ENCODE assay signal across 9 cellular contexts in the genomic region with DNA sequence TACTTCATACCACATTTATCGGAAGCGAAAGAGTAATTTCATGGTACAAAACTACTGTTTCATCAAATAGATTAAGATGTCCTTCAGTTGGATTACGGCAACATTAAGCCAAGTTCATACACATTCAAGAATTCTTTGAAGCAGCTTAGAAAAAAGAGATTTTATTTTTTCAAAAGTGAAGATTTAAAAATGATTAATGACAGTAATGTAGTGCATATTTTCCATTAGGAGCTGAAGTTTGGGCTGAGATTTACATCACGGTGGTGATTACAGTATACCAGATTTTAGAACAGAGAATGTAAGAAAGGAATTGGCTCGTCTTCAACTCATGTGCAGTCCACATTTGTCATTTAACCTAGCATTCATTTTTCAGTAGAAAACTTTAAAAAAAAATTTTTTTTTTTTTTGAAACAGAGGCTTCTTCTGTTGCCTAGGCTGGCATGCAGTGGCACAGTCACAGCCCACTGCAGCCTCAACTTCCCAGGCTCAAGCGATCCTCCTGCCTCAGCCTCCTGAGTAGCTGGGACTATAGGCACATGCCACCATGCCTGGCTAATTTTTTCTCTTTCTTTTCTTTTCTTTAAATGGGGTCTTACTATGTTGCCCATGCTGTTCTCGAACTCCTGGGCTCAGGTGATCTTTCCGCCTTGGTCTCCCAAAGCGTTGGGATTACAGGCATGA. TPM values are rescaled to one million over a fixed set of nuclear protein-coding genes. Genes with fewer than 3 reads are reported as not detected.
DNase-seq lines count a peak whose midpoint lies in the region; ATAC-seq and TF ChIP-seq lines count a peak whose summit lies in the region.
"Had no signal": no experiment of that assay in that cellular context is flagged by ENCODE, and none has a peak within 500 bp of the region (broad histone marks: within the 10 kb centered on the region; RNA-seq: fewer than 3 reads in every experiment).

No MANE protein-coding gene starts in this region.

- peaks cover 65% of the 10 kb centered on the region for H3K79me2 ChIP-seq in fibroblast of lung (ENCODE audit: control insufficient read depth, insufficient read depth, low read length)

- H2AFZ ChIP-seq in fibroblast of lung (ENCODE audit: low read length): no peak overlapping the region

- peak overlapping the region; percentile 91 for H3K4me3 Mint-ChIP-seq in activated T-cell treated with anti-CD3 and anti-CD28 coated beads, Interleukin-2, amount 50 U/mL, for 24 hours
- H3K4me3 Mint-ChIP-seq in activated CD4-positive, alpha-beta memory T cell treated with anti-CD3 and anti-CD28 coated beads, Interleukin-2, amount 10 ng/mL, durations not matched to agents 7 days and 5 days: peak overlapping the region; percentile 96
- peak overlapping the region; percentile 92 to 93 for H3K4me3 Mint-ChIP-seq in stimulated activated naive B cell treated with anti-CD40 and anti-IgM and Interleukin-4, amounts not matched to agents 10 μg/mL and 1 μg/mL and 100 μg/mL, for 72 hours

- peaks cover 13% of the 10 kb centered on the region for H3K4me1 ChIP-seq in fibroblast of lung (ENCODE audit: control insufficient read depth, extremely low read depth, insufficient read depth, low read length)

- peaks cover 8% of the 10 kb centered on the region for H3K36me3 Mint-ChIP-seq in activated T-cell treated with anti-CD3 and anti-CD28 coated beads, Interleukin-2, amount 50 U/mL, for 24 hours (ENCODE audit: low read depth)
- H3K36me3 Mint-ChIP-seq in activated CD4-positive, alpha-beta memory T cell treated with anti-CD3 and anti-CD28 coated beads, Interleukin-2, amount 10 ng/mL, durations not matched to agents 7 days and 5 days (ENCODE audit: low read depth): peaks cover 15% of the 10 kb centered on the region
- peaks cover 6 to 14% of the 10 kb centered on the region in 2 donors for H3K36me3 Mint-ChIP-seq in stimulated activated naive B cell treated with anti-CD40 and anti-IgM and Interleukin-4, amounts not matched to agents 10 μg/mL and 1 μg/mL and 100 μg/mL, for 72 hours

- H3K9ac ChIP-seq in fibroblast of lung (ENCODE audit: insufficient read depth, low read length): no peak overlapping the region

- H3K27ac ChIP-seq in fibroblast of lung (ENCODE audit: insufficient read depth, low read length): peak overlapping the region; percentile 81

- peak overlapping the region; percentile 71 for H3K27ac Mint-ChIP-seq in activated T-cell treated with anti-CD3 and anti-CD28 coated beads, Interleukin-2, amount 50 U/mL, for 24 hours
- peak overlapping the region; percentile 21 for H3K27ac Mint-ChIP-seq in activated CD4-positive, alpha-beta memory T cell treated with anti-CD3 and anti-CD28 coated beads, Interleukin-2, amount 10 ng/mL, durations not matched to agents 7 days and 5 days
- H3K27ac Mint-ChIP-seq in stimulated activated naive B cell treated with anti-CD40 and anti-IgM and Interleukin-4, amounts not matched to agents 10 μg/mL and 1 μg/mL and 100 μg/mL, for 72 hours: peak overlapping the region; percentile 91

- H3K9me3 Mint-ChIP-seq in activated T-cell treated with anti-CD3 and anti-CD28 coated beads, Interleukin-2, amount 50 U/mL, for 24 hours: no peaks in the 10 kb centered on the region
- H3K9me3 Mint-ChIP-seq in activated CD4-positive, alpha-beta memory T cell treated with anti-CD3 and anti-CD28 coated beads, Interleukin-2, amount 10 ng/mL, durations not matched to agents 7 days and 5 days: no peaks in the 10 kb centered on the region
- no peaks in the 10 kb centered on the region for H3K9me3 Mint-ChIP-seq in stimulated activated naive B cell treated with anti-CD40 and anti-IgM and Interleukin-4, amounts not matched to agents 10 μg/mL and 1 μg/mL and 100 μg/mL, for 72 hours

- H3K4me3 ChIP-seq in fibroblast of lung (replicated peaks in 1 of 4; ENCODE audit: control extremely low read depth in 1 of 4, insufficient read depth in 1 of 4, low read depth in 3 of 4, low read length in 4 of 4): peak overlapping the region; percentile 90 to 98 (median 92)

- no peaks in the 10 kb centered on the region for H3K27me3 Mint-ChIP-seq in activated T-cell treated with anti-CD3 and anti-CD28 coated beads, Interleukin-2, amount 50 U/mL, for 24 hours
- peaks cover 8% of the 10 kb centered on the region for H3K27me3 Mint-ChIP-seq in activated CD4-positive, alpha-beta memory T cell treated with anti-CD3 and anti-CD28 coated beads, Interleukin-2, amount 10 ng/mL, durations not matched to agents 7 days and 5 days
- no peaks in the 10 kb centered on the region for H3K27me3 Mint-ChIP-seq in stimulated activated naive B cell treated with anti-CD40 and anti-IgM and Interleukin-4, amounts not matched to agents 10 μg/mL and 1 μg/mL and 100 μg/mL, for 72 hours

- no peaks in the 10 kb centered on the region for H4K20me1 ChIP-seq in fibroblast of lung (ENCODE audit: control insufficient read depth, extremely low read depth, insufficient read depth, low read length)

- POLR2A ChIA-PET in activated CD4-positive, alpha-beta memory T cell treated with anti-CD3 and anti-CD28 coated beads, Interleukin-2, amount 10 ng/mL, durations not matched to agents 7 days and 5 days (lab: Charles Lee): interaction anchor here (0.8 to 3.9 kb wide), 10 partner anchors 20 to 220 kb away, joined by 4 to 33 read pairs (median 4); no protein-coding TSS in a partner anchor

- H3K4me2 ChIP-seq in fibroblast of lung (ENCODE audit: extremely low read depth, insufficient read depth, low read length): peak overlapping the region; percentile 87

- H3K36me3 ChIP-seq in fibroblast of lung (ENCODE audit: control insufficient read depth, insufficient read depth, low read length): no peaks in the 10 kb centered on the region

- TF ChIP-seq CTCF in fibroblast of lung (conservative IDR thresholded peaks at IDR 0.05 in 1 of 2, IDR thresholded peaks at IDR 0.05 in 1 of 2; ENCODE audit: low read depth in 1 of 2, low read length in 2 of 2): no peak

- H3K9me3 ChIP-seq in fibroblast of lung (ENCODE audit: control insufficient read depth, insufficient read depth, low read depth, low read length): no peaks in the 10 kb centered on the region

- H3K27me3 ChIP-seq in fibroblast of lung (ENCODE audit: control insufficient read depth, insufficient read depth, low read length): no peaks in the 10 kb centered on the region

- DNase-seq in activated T-cell treated with anti-CD3 and anti-CD28 coated beads, Interleukin-2, amount 50 U/mL, for 24 hours: no peak
- no peak for DNase-seq in activated T-cell treated with anti-CD3 and anti-CD28 coated beads, Interleukin-2, amount 50 U/mL, for 1 hour
- DNase-seq in activated CD4-positive, alpha-beta memory T cell treated with anti-CD3 and anti-CD28 coated beads, Interleukin-2, amount 10 ng/mL, durations not matched to agents 7 days and 5 days: no peak
- DNase-seq in fibroblast of lung (ENCODE audit: low read depth in 2 of 2): peak; percentile 49 to 73
- DNase-seq in stimulated activated naive B cell treated with anti-CD40 and anti-IgM and Interleukin-4, amounts not matched to agents 10 μg/mL and 1 μg/mL and 100 μg/mL, for 72 hours: no peak
- no peak for DNase-seq in NCI-H128 (lab: John Stamatoyannopoulos, UW; ENCODE audit: unreplicated experiment)
- no peak for DNase-seq in DMS79 treated with DMSO at 0.1 percent for 48 hours (lab: John Stamatoyannopoulos, UW)
- no peak for DNase-seq in HPDE6-E6E7 (ENCODE audit: extremely low spot score)
- DNase-seq: activated CD4-positive, alpha-beta T cell treated with anti-CD3 and anti-CD28 coated beads for 4 hours had no signal

- CTCF ChIA-PET in activated CD4-positive, alpha-beta memory T cell treated with anti-CD3 and anti-CD28 coated beads, Interleukin-2, amount 10 ng/mL, durations not matched to agents 7 days and 5 days (lab: Charles Lee): interaction anchor here (0.6 to 6.5 kb wide), 7 partner anchors 10 to 110 kb away, joined by 3 to 67 read pairs (median 5); no protein-coding TSS in a partner anchor

- H3K4me1 Mint-ChIP-seq in activated T-cell treated with anti-CD3 and anti-CD28 coated beads, Interleukin-2, amount 50 U/mL, for 24 hours (ENCODE audit: low read depth): peaks cover 59% of the 10 kb centered on the region
- peaks cover 60% of the 10 kb centered on the region for H3K4me1 Mint-ChIP-seq in activated CD4-positive, alpha-beta memory T cell treated with anti-CD3 and anti-CD28 coated beads, Interleukin-2, amount 10 ng/mL, durations not matched to agents 7 days and 5 days
- peaks cover 31 to 60% of the 10 kb centered on the region in 2 donors for H3K4me1 Mint-ChIP-seq in stimulated activated naive B cell treated with anti-CD40 and anti-IgM and Interleukin-4, amounts not matched to agents 10 μg/mL and 1 μg/mL and 100 μg/mL, for 72 hours

- no peak for ATAC-seq in stimulated activated naive B cell treated with anti-CD40 and anti-IgM and Interleukin-4, amounts not matched to agents 10 μg/mL and 1 μg/mL and 100 μg/mL, for 72 hours (replicated peaks)

RNA-seq across cellular contexts. Expression of a gene that starts 1.9 kb away (rescaled TPM):
- total RNA-seq in activated CD4-positive, alpha-beta memory T cell treated with anti-CD3 and anti-CD28 coated beads, Interleukin-2, amount 10 ng/mL, durations not matched to agents 7 days and 5 days: 10 to 100 TPM; 36.8 to 39.1 TPM
- total RNA-seq in fibroblast of lung: 43.4 and 57.3 TPM in 2 replicates
- polyA plus RNA-seq in fibroblast of lung: 23.5 and 41.3 TPM in 2 replicates
- 18.1 and 31.8 TPM in 2 replicates for polyA plus RNA-seq in fibroblast of lung (2012)
- polyA minus RNA-seq in fibroblast of lung (ENCODE audit: low replicate concordance): 51.7 and 102 TPM in 2 replicates

Comparison
In these comparisons a context has a peak if more than half of its experiments do, and no peak if none do; other contexts are left out.
1. DNase-seq: peak in fibroblast of lung (2 of 2); none in activated T-cell treated with anti-CD3 and anti-CD28 coated beads, Interleukin-2, amount 50 U/mL, for 24 hours (single experiment), activated T-cell treated with anti-CD3 and anti-CD28 coated beads, Interleukin-2, amount 50 U/mL, for 1 hour (single experiment), activated CD4-positive, alpha-beta memory T cell treated with anti-CD3 and anti-CD28 coated beads, Interleukin-2, amount 10 ng/mL, durations not matched to agents 7 days and 5 days (single experiment), stimulated activated naive B cell treated with anti-CD40 and anti-IgM and Interleukin-4, amounts not matched to agents 10 μg/mL and 1 μg/mL and 100 μg/mL, for 72 hours (single experiment), NCI-H128 (single experiment), DMS79 treated with DMSO at 0.1 percent for 48 hours (single experiment) and HPDE6-E6E7 (single experiment).
2. H3K27ac Mint-ChIP-seq: peak in every context shown above with its lines; median percentile 91 in stimulated activated naive B cell treated with anti-CD40 and anti-IgM and Interleukin-4, amounts not matched to agents 10 μg/mL and 1 μg/mL and 100 μg/mL, for 72 hours; 71 in activated T-cell treated with anti-CD3 and anti-CD28 coated beads, Interleukin-2, amount 50 U/mL, for 24 hours; 21 in activated CD4-positive, alpha-beta memory T cell treated with anti-CD3 and anti-CD28 coated beads, Interleukin-2, amount 10 ng/mL, durations not matched to agents 7 days and 5 days.
3. Peak in every context shown above with its lines, with median percentiles within 50 percentile points of each other: H3K4me3 Mint-ChIP-seq.